In the genomic region with DNA sequence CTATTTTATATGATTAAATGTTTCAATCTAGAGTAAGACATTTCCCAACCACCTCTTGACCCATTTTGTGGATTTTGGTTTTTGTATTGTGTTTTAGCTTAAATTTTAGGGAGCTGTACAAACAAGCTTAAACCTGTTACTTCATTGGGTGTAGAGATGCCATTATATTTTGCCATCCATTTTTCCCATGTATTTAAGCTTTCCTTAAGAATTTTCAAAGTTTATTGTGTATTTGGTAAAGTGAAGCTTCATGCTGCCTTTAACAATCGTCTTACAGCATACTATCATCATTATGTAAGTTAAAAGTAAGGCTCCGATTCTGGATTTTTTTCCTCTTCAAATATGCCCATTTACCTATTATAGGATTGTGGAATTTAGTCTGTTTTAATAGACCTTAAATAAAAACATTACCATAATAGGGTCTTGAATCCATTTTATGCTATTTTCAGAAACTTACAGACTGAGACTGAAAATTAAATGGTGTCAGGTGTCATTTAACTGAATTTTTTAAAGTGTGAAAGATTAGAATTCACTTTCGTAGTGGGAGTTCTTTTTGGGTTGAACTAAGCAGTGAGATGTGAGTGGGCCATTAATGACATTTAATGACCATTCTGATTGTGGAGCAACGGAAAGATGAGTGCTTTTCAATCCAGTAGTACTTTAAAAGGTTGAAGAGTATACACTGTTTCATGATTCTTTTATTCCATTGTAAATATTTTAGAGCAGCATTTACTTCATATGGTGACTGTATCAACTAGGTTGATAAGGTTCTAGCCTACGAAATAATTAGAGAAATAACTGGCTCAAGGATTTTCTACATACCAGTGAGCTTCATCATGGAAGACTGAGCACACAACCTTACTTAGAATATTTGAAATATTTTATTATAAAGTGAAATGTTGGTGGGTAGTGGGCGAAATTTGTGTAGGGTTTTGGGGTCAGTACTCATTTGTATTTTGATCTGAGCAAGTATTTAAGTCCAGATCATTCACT, we compare ENCODE assay signal across 1 cellular context.
TF ChIP-seq lines count a peak whose summit lies in the region.

No MANE protein-coding gene starts in this region.

TF ChIP-seq in K562, 482 proteins besides CTCF, POLR2A, EP300 and RAD21 (continued from another document):
- TF ChIP-seq, protein P1, sequence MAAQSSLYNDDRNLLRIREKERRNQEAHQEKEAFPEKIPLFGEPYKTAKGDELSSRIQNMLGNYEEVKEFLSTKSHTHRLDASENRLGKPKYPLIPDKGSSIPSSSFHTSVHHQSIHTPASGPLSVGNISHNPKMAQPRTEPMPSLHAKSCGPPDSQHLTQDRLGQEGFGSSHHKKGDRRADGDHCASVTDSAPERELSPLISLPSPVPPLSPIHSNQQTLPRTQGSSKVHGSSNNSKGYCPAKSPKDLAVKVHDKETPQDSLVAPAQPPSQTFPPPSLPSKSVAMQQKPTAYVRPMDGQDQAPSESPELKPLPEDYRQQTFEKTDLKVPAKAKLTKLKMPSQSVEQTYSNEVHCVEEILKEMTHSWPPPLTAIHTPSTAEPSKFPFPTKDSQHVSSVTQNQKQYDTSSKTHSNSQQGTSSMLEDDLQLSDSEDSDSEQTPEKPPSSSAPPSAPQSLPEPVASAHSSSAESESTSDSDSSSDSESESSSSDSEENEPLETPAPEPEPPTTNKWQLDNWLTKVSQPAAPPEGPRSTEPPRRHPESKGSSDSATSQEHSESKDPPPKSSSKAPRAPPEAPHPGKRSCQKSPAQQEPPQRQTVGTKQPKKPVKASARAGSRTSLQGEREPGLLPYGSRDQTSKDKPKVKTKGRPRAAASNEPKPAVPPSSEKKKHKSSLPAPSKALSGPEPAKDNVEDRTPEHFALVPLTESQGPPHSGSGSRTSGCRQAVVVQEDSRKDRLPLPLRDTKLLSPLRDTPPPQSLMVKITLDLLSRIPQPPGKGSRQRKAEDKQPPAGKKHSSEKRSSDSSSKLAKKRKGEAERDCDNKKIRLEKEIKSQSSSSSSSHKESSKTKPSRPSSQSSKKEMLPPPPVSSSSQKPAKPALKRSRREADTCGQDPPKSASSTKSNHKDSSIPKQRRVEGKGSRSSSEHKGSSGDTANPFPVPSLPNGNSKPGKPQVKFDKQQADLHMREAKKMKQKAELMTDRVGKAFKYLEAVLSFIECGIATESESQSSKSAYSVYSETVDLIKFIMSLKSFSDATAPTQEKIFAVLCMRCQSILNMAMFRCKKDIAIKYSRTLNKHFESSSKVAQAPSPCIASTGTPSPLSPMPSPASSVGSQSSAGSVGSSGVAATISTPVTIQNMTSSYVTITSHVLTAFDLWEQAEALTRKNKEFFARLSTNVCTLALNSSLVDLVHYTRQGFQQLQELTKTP (IDR thresholded peaks at IDR 0.05; ENCODE audit: low read depth in 1 of 2, partially characterized antibody in 2 of 2) = peak in 1 of 2 experiments; percentile 21
- no peak for TF ChIP-seq SOX6 (IDR thresholded peaks at IDR 0.05)
- 0 out of 4 replicates have a peak, but pooled peaks of 1 of the 2 experiments have one; percentile 3 for TF ChIP-seq TEAD1 (CRISPR knock-in tag; IDR thresholded peaks at IDR 0.05)
- 0 out of 2 replicates have a peak, but pooled peaks have one; percentile 48 for TF ChIP-seq POLR2H (tag; IDR thresholded peaks at IDR 0.05; ENCODE audit: low read depth)
- TF ChIP-seq, protein P2, sequence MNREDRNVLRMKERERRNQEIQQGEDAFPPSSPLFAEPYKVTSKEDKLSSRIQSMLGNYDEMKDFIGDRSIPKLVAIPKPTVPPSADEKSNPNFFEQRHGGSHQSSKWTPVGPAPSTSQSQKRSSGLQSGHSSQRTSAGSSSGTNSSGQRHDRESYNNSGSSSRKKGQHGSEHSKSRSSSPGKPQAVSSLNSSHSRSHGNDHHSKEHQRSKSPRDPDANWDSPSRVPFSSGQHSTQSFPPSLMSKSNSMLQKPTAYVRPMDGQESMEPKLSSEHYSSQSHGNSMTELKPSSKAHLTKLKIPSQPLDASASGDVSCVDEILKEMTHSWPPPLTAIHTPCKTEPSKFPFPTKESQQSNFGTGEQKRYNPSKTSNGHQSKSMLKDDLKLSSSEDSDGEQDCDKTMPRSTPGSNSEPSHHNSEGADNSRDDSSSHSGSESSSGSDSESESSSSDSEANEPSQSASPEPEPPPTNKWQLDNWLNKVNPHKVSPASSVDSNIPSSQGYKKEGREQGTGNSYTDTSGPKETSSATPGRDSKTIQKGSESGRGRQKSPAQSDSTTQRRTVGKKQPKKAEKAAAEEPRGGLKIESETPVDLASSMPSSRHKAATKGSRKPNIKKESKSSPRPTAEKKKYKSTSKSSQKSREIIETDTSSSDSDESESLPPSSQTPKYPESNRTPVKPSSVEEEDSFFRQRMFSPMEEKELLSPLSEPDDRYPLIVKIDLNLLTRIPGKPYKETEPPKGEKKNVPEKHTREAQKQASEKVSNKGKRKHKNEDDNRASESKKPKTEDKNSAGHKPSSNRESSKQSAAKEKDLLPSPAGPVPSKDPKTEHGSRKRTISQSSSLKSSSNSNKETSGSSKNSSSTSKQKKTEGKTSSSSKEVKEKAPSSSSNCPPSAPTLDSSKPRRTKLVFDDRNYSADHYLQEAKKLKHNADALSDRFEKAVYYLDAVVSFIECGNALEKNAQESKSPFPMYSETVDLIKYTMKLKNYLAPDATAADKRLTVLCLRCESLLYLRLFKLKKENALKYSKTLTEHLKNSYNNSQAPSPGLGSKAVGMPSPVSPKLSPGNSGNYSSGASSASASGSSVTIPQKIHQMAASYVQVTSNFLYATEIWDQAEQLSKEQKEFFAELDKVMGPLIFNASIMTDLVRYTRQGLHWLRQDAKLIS (CRISPR knock-in tag; IDR thresholded peaks at IDR 0.05) = no peak
- TF ChIP-seq PRMT5 (CRISPR knock-in tag; IDR thresholded peaks at IDR 0.05) = no peak
- no peak for TF ChIP-seq ZNF134 (CRISPR knock-in tag; conservative IDR thresholded peaks at IDR 0.05)
- TF ChIP-seq, protein P3, sequence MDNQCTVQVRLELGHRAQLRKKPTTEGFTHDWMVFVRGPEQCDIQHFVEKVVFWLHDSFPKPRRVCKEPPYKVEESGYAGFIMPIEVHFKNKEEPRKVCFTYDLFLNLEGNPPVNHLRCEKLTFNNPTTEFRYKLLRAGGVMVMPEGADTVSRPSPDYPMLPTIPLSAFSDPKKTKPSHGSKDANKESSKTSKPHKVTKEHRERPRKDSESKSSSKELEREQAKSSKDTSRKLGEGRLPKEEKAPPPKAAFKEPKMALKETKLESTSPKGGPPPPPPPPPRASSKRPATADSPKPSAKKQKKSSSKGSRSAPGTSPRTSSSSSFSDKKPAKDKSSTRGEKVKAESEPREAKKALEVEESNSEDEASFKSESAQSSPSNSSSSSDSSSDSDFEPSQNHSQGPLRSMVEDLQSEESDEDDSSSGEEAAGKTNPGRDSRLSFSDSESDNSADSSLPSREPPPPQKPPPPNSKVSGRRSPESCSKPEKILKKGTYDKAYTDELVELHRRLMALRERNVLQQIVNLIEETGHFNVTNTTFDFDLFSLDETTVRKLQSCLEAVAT (IDR thresholded peaks at IDR 0.05) = peak in 1 of 2 experiments; percentile 69; a peak in 1 of 4 replicates
- TF ChIP-seq, protein P4, sequence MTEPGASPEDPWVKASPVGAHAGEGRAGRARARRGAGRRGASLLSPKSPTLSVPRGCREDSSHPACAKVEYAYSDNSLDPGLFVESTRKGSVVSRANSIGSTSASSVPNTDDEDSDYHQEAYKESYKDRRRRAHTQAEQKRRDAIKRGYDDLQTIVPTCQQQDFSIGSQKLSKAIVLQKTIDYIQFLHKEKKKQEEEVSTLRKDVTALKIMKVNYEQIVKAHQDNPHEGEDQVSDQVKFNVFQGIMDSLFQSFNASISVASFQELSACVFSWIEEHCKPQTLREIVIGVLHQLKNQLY (CRISPR knock-in tag; conservative IDR thresholded peaks at IDR 0.05) = no peak
- TF ChIP-seq, protein P5, sequence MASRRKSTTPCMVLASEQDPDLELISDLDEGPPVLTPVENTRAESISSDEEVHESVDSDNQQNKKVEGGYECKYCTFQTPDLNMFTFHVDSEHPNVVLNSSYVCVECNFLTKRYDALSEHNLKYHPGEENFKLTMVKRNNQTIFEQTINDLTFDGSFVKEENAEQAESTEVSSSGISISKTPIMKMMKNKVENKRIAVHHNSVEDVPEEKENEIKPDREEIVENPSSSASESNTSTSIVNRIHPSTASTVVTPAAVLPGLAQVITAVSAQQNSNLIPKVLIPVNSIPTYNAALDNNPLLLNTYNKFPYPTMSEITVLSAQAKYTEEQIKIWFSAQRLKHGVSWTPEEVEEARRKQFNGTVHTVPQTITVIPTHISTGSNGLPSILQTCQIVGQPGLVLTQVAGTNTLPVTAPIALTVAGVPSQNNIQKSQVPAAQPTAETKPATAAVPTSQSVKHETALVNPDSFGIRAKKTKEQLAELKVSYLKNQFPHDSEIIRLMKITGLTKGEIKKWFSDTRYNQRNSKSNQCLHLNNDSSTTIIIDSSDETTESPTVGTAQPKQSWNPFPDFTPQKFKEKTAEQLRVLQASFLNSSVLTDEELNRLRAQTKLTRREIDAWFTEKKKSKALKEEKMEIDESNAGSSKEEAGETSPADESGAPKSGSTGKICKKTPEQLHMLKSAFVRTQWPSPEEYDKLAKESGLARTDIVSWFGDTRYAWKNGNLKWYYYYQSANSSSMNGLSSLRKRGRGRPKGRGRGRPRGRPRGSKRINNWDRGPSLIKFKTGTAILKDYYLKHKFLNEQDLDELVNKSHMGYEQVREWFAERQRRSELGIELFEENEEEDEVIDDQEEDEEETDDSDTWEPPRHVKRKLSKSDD (conservative IDR thresholded peaks at IDR 0.05; ENCODE audit: low read length) = no peak
- no peak for TF ChIP-seq BRF1 (IDR thresholded peaks at IDR 0.05; ENCODE audit: borderline replicate concordance, extremely low read depth, insufficient read length)
